13 cellular contexts compared by ENCODE assay signal in the genomic region with DNA sequence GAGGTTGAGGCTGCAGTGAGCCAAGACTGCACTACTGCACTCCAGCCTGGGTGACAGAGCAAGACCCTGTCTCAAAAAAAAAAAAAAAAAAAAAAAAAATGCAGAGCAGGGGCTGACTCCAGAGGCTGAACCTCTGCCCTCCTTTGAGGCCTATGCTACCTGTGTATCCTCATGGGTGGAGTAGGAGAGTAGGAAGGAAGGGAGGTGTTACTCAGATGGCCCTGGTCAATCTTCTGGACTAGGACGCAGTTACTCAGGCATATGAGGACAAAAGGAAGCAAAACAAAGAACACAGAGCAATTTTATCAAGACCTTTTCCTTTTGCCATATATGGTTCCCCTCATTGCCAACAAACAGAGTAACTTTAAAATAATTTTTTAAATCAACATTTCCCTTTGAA. TPM values are rescaled to one million over a fixed set of nuclear protein-coding genes. Genes with fewer than 3 reads are reported as not detected.
A peak's percentile ranks its signal among the peaks of the same experiment; 100 is the strongest.
DNase-seq lines count a peak whose midpoint lies in the region; ATAC-seq and TF ChIP-seq lines count a peak whose summit lies in the region.
"Had no signal": no experiment of that assay in that cellular context is flagged by ENCODE, and none has a peak within 500 bp of the region (broad histone marks: within the 10 kb centered on the region; RNA-seq: fewer than 3 reads in every experiment).

No MANE protein-coding gene starts in this region.

- H3K4me3 Mint-ChIP-seq in activated naive CD4-positive, alpha-beta T cell treated with anti-CD3 and anti-CD28 coated beads, Interleukin-2, amount 10 ng/mL, durations not matched to agents 7 days and 5 days = no peak overlapping the region
- H3K4me3 Mint-ChIP-seq: CD14-positive monocyte had no signal

- H3K4me3 ChIP-seq in esophagus muscularis mucosa = peak overlapping the region; percentile 34 to 50 (median 38)
- peak overlapping the region; percentile 6 to 30 for H3K4me3 ChIP-seq in muscle layer of colon (ENCODE audit: low read depth in 1 of 2, low read length in 2 of 2)
- H3K4me3 ChIP-seq in thoracic aorta = peak overlapping the region; percentile 63

- H3K9me3 Mint-ChIP-seq in activated naive CD4-positive, alpha-beta T cell treated with anti-CD3 and anti-CD28 coated beads, Interleukin-2, amount 10 ng/mL, durations not matched to agents 7 days and 5 days = peaks cover 4% of the 10 kb centered on the region

- intact Hi-C loops in esophagus muscularis mucosa (cut with DNase I) = no loop called here

- no peak for TF ChIP-seq EP300 in esophagus muscularis mucosa (IDR thresholded peaks at IDR 0.05)

- no peaks in the 10 kb centered on the region for H3K27me3 ChIP-seq in esophagus muscularis mucosa
- no peaks in the 10 kb centered on the region for H3K27me3 ChIP-seq in muscle layer of colon (ENCODE audit: control insufficient read depth in 1 of 2, insufficient read depth in 2 of 2, low read length in 2 of 2)
- no peaks in the 10 kb centered on the region for H3K27me3 ChIP-seq in thoracic aorta (replicated peaks; ENCODE audit: insufficient read depth)
- H3K27me3 ChIP-seq: brain microvascular endothelial cell had no signal

- H3K36me3 Mint-ChIP-seq in activated naive CD4-positive, alpha-beta T cell treated with anti-CD3 and anti-CD28 coated beads, Interleukin-2, amount 10 ng/mL, durations not matched to agents 7 days and 5 days = no peaks in the 10 kb centered on the region
- H3K36me3 Mint-ChIP-seq: CD14-positive monocyte had no signal

- no peaks in the 10 kb centered on the region for H3K4me1 Mint-ChIP-seq in activated naive CD4-positive, alpha-beta T cell treated with anti-CD3 and anti-CD28 coated beads, Interleukin-2, amount 10 ng/mL, durations not matched to agents 7 days and 5 days

- DNase-seq in esophagus muscularis mucosa (ENCODE audit: extremely low spot score) = no peak
- no peak for DNase-seq in thoracic aorta (ENCODE audit: low spot score)
- DNase-seq in NCI-H748 (lab: John Stamatoyannopoulos, UW; ENCODE audit: unreplicated experiment) = no peak
- no peak for DNase-seq in A172 (ENCODE audit: low spot score)
- no peak for DNase-seq in activated naive CD4-positive, alpha-beta T cell treated with anti-CD3 and anti-CD28 coated beads, Interleukin-2, amount 10 ng/mL, durations not matched to agents 7 days and 5 days
- DNase-seq: activated CD4-positive, alpha-beta T cell treated with anti-CD3 and anti-CD28 coated beads for 48 hours; GF-D8; SW 1271 had no signal

- TF ChIP-seq POLR2A in esophagus muscularis mucosa (IDR thresholded peaks at IDR 0.05; ENCODE audit: low read depth) = no peak

- peak overlapping the region; percentile 80 for H3K27ac ChIP-seq in VCaP
- peak overlapping the region; percentile 80 to 90 (median 87) for H3K27ac ChIP-seq in esophagus muscularis mucosa (replicated peaks in 1 of 4)
- H3K27ac ChIP-seq in muscle layer of colon (ENCODE audit: low read depth, low read length) = peak overlapping the region; percentile 75
- peak overlapping the region; percentile 70 to 88 for H3K27ac ChIP-seq in thoracic aorta
- H3K27ac ChIP-seq: brain microvascular endothelial cell had no signal

- no peaks in the 10 kb centered on the region for H3K27me3 Mint-ChIP-seq in activated naive CD4-positive, alpha-beta T cell treated with anti-CD3 and anti-CD28 coated beads, Interleukin-2, amount 10 ng/mL, durations not matched to agents 7 days and 5 days

- CTCF ChIA-PET in activated naive CD4-positive, alpha-beta T cell treated with anti-CD3 and anti-CD28 coated beads, Interleukin-2, amount 10 ng/mL, durations not matched to agents 7 days and 5 days (lab: Charles Lee) = interaction anchor here (1.3 kb wide), 1 partner anchor 35 kb away, joined by 3 read pairs; the partner anchor contains the start of gene TGFBR3

- ATAC-seq in thoracic aorta (ENCODE audit: insufficient number of reproducible peaks, low FRiP score, low read depth) = no peak
- ATAC-seq in HG03025 (IDR thresholded peaks at IDR 0.05; ENCODE audit: low FRiP score, unreplicated experiment) = no peak

- H3K9me3 ChIP-seq in esophagus muscularis mucosa (no peaks in the 10 kb centered on the region), muscle layer of colon (ENCODE audit: low read length) (no peaks in the 10 kb centered on the region), thoracic aorta (no peaks in the 10 kb centered on the region)

- H3K9ac ChIP-seq in muscle layer of colon (ENCODE audit: low read length) = peak overlapping the region; percentile 12

- peaks cover 53 to 90% (median 85%) of the 10 kb centered on the region in 4 donors for H3K4me1 ChIP-seq in esophagus muscularis mucosa
- H3K4me1 ChIP-seq in muscle layer of colon (ENCODE audit: insufficient read depth, low read length) = peaks cover 42% of the 10 kb centered on the region
- H3K4me1 ChIP-seq in thoracic aorta (ENCODE audit: control insufficient read depth in 1 of 2, low read depth in 2 of 2) = peaks cover 18 to 35% of the 10 kb centered on the region in 2 donors

- H3K27ac Mint-ChIP-seq in activated naive CD4-positive, alpha-beta T cell treated with anti-CD3 and anti-CD28 coated beads, Interleukin-2, amount 10 ng/mL, durations not matched to agents 7 days and 5 days = no peak overlapping the region

- 55% methylated on average over 1 of the region's 1 CpG for WGBS in esophagus muscularis mucosa

- no peaks in the 10 kb centered on the region for H3K36me3 ChIP-seq in esophagus muscularis mucosa
- no peaks in the 10 kb centered on the region for H3K36me3 ChIP-seq in muscle layer of colon (ENCODE audit: insufficient read depth, low read length)
- H3K36me3 ChIP-seq in thoracic aorta = no peaks in the 10 kb centered on the region
- H3K36me3 ChIP-seq: brain microvascular endothelial cell had no signal

- TF ChIP-seq CTCF in VCaP (conservative IDR thresholded peaks at IDR 0.05) = no peak
- TF ChIP-seq CTCF in esophagus muscularis mucosa (IDR thresholded peaks at IDR 0.05) = no peak
- no peak for TF ChIP-seq CTCF in thoracic aorta (IDR thresholded peaks at IDR 0.05)

RNA-seq across cellular contexts. Expression of gene TGFBR3, which starts 35.2 kb away (rescaled TPM):
- 100 to 1,000 TPM; 176 to 262 (median 188) TPM for total RNA-seq in esophagus muscularis mucosa
- 10 to 100 TPM; 60.8 to 62.4 TPM for total RNA-seq in thoracic aorta
- total RNA-seq in A172 (2014; rRNA removed; shearing (Covaris generic)) = 1.8 and 9.5 TPM in 2 replicates
